18 cellular contexts compared by ENCODE assay signal in the genomic region with DNA sequence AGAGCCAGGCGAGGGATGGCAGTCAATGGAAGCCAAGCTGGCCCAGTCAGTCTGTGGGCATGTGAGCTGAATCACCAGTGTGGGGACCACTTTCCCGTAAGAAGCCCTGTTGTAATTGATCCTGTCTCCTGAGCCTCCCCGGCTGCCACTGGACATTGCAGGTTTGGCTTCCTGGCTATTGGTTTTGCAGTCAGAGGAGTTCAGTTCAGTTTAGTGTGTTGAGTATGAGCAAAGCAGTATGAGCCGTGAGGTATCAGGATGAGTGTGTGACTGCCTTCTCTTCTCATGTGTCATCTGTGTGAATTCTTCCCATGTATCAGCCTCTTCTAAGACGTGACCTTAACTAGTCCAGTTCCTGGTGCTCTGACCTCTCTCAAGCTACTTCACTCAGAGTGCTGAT.
DNase-seq lines count a peak whose midpoint lies in the region; ATAC-seq and TF ChIP-seq lines count a peak whose summit lies in the region.
"Had no signal": no experiment of that assay in that cellular context is flagged by ENCODE, and none has a peak within 500 bp of the region (broad histone marks: within the 10 kb centered on the region; RNA-seq: fewer than 3 reads in every experiment).

No MANE protein-coding gene starts in this region.

- no peak for TF ChIP-seq POLR2A in thyroid gland (IDR thresholded peaks at IDR 0.05)

- peak overlapping the region; percentile 81 for H3K27ac Mint-ChIP-seq in neural progenitor cell
- H3K27ac Mint-ChIP-seq: activated naive CD8-positive, alpha-beta T cell treated with anti-CD3 and anti-CD28 coated beads for 36 hours; natural killer cell had no signal

- no peaks in the 10 kb centered on the region for H3K27me3 Mint-ChIP-seq in neural progenitor cell (ENCODE audit: insufficient read depth, low read depth)
- H3K27me3 Mint-ChIP-seq: activated naive CD8-positive, alpha-beta T cell treated with anti-CD3 and anti-CD28 coated beads for 36 hours had no signal

- no peak overlapping the region for H3K4me3 Mint-ChIP-seq in neural progenitor cell
- H3K4me3 Mint-ChIP-seq: activated naive CD8-positive, alpha-beta T cell treated with anti-CD3 and anti-CD28 coated beads for 36 hours; natural killer cell had no signal

- H3K4me2 ChIP-seq in neural progenitor cell: no peak overlapping the region

- H3K9me3 Mint-ChIP-seq in neural progenitor cell: no peaks in the 10 kb centered on the region
- H3K9me3 Mint-ChIP-seq: activated naive CD8-positive, alpha-beta T cell treated with anti-CD3 and anti-CD28 coated beads for 36 hours; natural killer cell had no signal

- ATAC-seq in aorta (ENCODE audit: low FRiP score): peak; percentile 54
- ATAC-seq: GM12878, natural killer cell, Panc1 had no signal

- no peak overlapping the region for H3K9ac ChIP-seq in neural progenitor cell

- H3K9me3 ChIP-seq in MG63 (no peaks in the 10 kb centered on the region), neural progenitor cell (ENCODE audit: low read depth) (no peaks in the 10 kb centered on the region), aorta (ENCODE audit: control insufficient read depth, low read length) (no peaks in the 10 kb centered on the region), thyroid gland (no peaks in the 10 kb centered on the region)

- no peaks in the 10 kb centered on the region for H4K20me1 ChIP-seq in neural progenitor cell (ENCODE audit: low read depth)

- no peak overlapping the region for H2AFZ ChIP-seq in neural progenitor cell (replicated peaks)

- no peak overlapping the region for H3K27ac ChIP-seq in neural progenitor cell
- peak overlapping the region; percentile 85 to 100 for H3K27ac ChIP-seq in aorta (ENCODE audit: low read depth in 1 of 2, low read length in 2 of 2)
- H3K27ac ChIP-seq in thyroid gland: no peak overlapping the region
- H3K27ac ChIP-seq: HL-60 had no signal

- H3K4me1 ChIP-seq in neural progenitor cell: peaks cover 20% of the 10 kb centered on the region
- H3K4me1 ChIP-seq in aorta (ENCODE audit: control insufficient read depth in 1 of 2, insufficient read depth in 2 of 2, low read length in 2 of 2): peaks cover 7 to 16% of the 10 kb centered on the region in 2 donors
- H3K4me1 ChIP-seq in thyroid gland: no peaks in the 10 kb centered on the region

- H3K27me3 ChIP-seq in MG63 (no peaks in the 10 kb centered on the region), neural progenitor cell (no peaks in the 10 kb centered on the region), aorta (ENCODE audit: control insufficient read depth in 1 of 2, insufficient read depth in 2 of 2, low read length in 1 of 2) (no peaks in the 10 kb centered on the region), thyroid gland (no peaks in the 10 kb centered on the region)

- H3K36me3 ChIP-seq in MG63 (no peaks in the 10 kb centered on the region), neural progenitor cell (no peaks in the 10 kb centered on the region), aorta (ENCODE audit: control insufficient read depth in 1 of 2, insufficient read depth in 2 of 2, low read length in 1 of 2) (no peaks in the 10 kb centered on the region), thyroid gland (no peaks in the 10 kb centered on the region)

- H3K79me2 ChIP-seq in neural progenitor cell (ENCODE audit: low read depth): no peaks in the 10 kb centered on the region

- H3K4me3 ChIP-seq in MG63 (no peak overlapping the region), foreskin fibroblast (ENCODE audit: low read depth in 1 of 2, low read length in 2 of 2) (no peak overlapping the region), neural progenitor cell (no peak overlapping the region), aorta (ENCODE audit: low read length in 2 of 2) (no peak overlapping the region), thyroid gland (replicated peaks in 1 of 3) (no peak overlapping the region)
- H3K4me3 ChIP-seq: GM12878 had no signal

- TF ChIP-seq CTCF in foreskin fibroblast (IDR thresholded peaks at IDR 0.05; ENCODE audit: low read depth, low read length) (no peak), neural progenitor cell (IDR thresholded peaks at IDR 0.05) (no peak), thyroid gland (IDR thresholded peaks at IDR 0.05) (no peak)

- WGBS in aorta, 2 donors: 19 to 20% methylated on average over 5 of the region's 5 CpGs
- WGBS in thyroid gland, 2 donors: 62 to 70% methylated on average over 5 of the region's 5 CpGs

- peaks cover 6% of the 10 kb centered on the region for H3F3A ChIP-seq in neural progenitor cell (ENCODE audit: low read depth)

- DNase-seq in MG63 (peak; percentile 23), foreskin fibroblast (peak; percentile 54 to 63), neural progenitor cell (ENCODE audit: low spot score) (no peak), aorta (peak in 1 of 2 donors; percentile 73), thyroid gland (no peak), putamen (ENCODE audit: low spot score) (no peak), NCI-H2029 treated with DMSO at 0.1 percent for 48 hours (lab: John Stamatoyannopoulos, UW) (no peak)
- DNase-seq: activated naive CD8-positive, alpha-beta T cell treated with anti-CD3 and anti-CD28 coated beads for 36 hours; DMS 273 treated with DMSO at 0.1 percent for 48 hours; MM.1S; natural killer cell; NCI-H345; stimulated activated CD4-positive, alpha-beta T cell treated with anti-CD3 and anti-CD28 coated beads, Interleukin-1b, Interleukin-23, amount 100 ng/mL, for 48 hours; stimulated activated naive CD4-positive, alpha-beta T cell; T1000 had no signal

- H3K4me1 Mint-ChIP-seq in neural progenitor cell: peaks cover 29% of the 10 kb centered on the region
- H3K4me1 Mint-ChIP-seq: activated naive CD8-positive, alpha-beta T cell treated with anti-CD3 and anti-CD28 coated beads for 36 hours had no signal

- intact Hi-C loops in aorta (cut with DNase I) (loop anchor here in 1 of 2 donors (1.0 to 10.0 kb wide), 3 partner anchors 123 to 297 kb away; a partner anchor contains a TSS), thyroid gland (cut with DNase I) (no loop called here)

- H3K36me3 Mint-ChIP-seq in neural progenitor cell: no peaks in the 10 kb centered on the region
- H3K36me3 Mint-ChIP-seq: activated naive CD8-positive, alpha-beta T cell treated with anti-CD3 and anti-CD28 coated beads for 36 hours; natural killer cell had no signal

Comparison
In these comparisons a context has a peak if more than half of its experiments do, and no peak if none do; other contexts are left out.
1. DNase-seq: peak in MG63 (single experiment) and foreskin fibroblast (2 of 2); none in neural progenitor cell (single experiment), thyroid gland (0 of 2), putamen (single experiment) and NCI-H2029 treated with DMSO at 0.1 percent for 48 hours (single experiment).
2. H3K27ac ChIP-seq: peak in aorta (2 of 2); none in neural progenitor cell (single experiment) and thyroid gland (0 of 3).